10 cellular contexts compared by ENCODE assay signal in the genomic region with DNA sequence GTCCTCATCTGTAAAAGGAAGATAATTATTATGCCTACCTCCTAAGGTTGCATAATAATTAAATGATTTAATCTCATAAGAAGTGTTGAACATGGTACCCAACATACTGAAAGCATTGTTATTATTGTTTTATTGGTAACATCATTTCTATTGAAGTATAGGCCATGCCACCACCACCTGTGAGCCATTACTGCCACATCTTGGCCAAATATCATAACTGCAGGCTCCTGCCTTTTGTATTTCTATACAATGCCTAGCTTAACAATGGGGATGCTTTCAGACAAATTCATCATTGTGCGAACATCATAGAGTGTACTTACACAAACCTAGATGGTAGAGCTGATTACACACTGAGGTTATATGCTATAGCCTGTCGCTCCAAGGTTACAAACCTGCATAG.
DNase-seq lines count a peak whose midpoint lies in the region; ATAC-seq lines count a peak whose summit lies in the region.
"Had no signal": no experiment of that assay in that cellular context is flagged by ENCODE, and none has a peak within 500 bp of the region (broad histone marks: within the 10 kb centered on the region; RNA-seq: fewer than 3 reads in every experiment).

No MANE protein-coding gene starts in this region.

- no peak for ATAC-seq in GM19397 (IDR thresholded peaks at IDR 0.05; ENCODE audit: unreplicated experiment)
- ATAC-seq in HG03280 (IDR thresholded peaks at IDR 0.05; ENCODE audit: unreplicated experiment), result no peak
- ATAC-seq in sciatic nerve, result no peak

- no peaks in the 10 kb centered on the region for H3K79me2 ChIP-seq in GM23248 (ENCODE audit: insufficient read depth)

- H4K20me1 ChIP-seq in GM23248 (ENCODE audit: insufficient read depth), result no peaks in the 10 kb centered on the region

- H3K4me2 ChIP-seq in GM23248 (ENCODE audit: unreplicated experiment), result no peak overlapping the region

- H3K36me3 ChIP-seq in GM23248 (ENCODE audit: low read depth) (no peaks in the 10 kb centered on the region), iPS DF 6.9 (ENCODE audit: control insufficient read depth, insufficient read depth, low read length) (no peaks in the 10 kb centered on the region)
- H3K36me3 ChIP-seq: SJCRH30 had no signal

- no peak overlapping the region for H2AFZ ChIP-seq in GM23248

- intact Hi-C loops in sciatic nerve (cut with DNase I), result no loop called here

- H3K4me3 ChIP-seq in GM23248, result no peak overlapping the region
- H3K4me3 ChIP-seq in iPS DF 6.9 (ENCODE audit: low read length), result no peak overlapping the region
- H3K4me3 ChIP-seq: SJCRH30 had no signal

- H3K27me3 ChIP-seq in GM23248 (replicated peaks; ENCODE audit: insufficient read depth) (peaks cover 35% of the 10 kb centered on the region), iPS DF 6.9 (ENCODE audit: control insufficient read depth, insufficient read depth, low read length) (no peaks in the 10 kb centered on the region)

- H3K4me1 ChIP-seq in GM23248 (ENCODE audit: insufficient read depth) (no peaks in the 10 kb centered on the region), iPS DF 6.9 (ENCODE audit: control insufficient read depth, insufficient read depth, low read length) (no peaks in the 10 kb centered on the region; the same call in 1 of the 2 replicates)

- H3K9ac ChIP-seq in GM23248, result no peak overlapping the region

- H3K27ac ChIP-seq in GM23248, result no peak overlapping the region
- H3K27ac ChIP-seq in iPS DF 6.9 (ENCODE audit: low read length), result no peak overlapping the region
- H3K27ac ChIP-seq: SJCRH30 had no signal

- WGBS in GM23248 (ENCODE audit: low coverage in 1 of 2, low lambda C conversion rate in 2 of 2, missing lambda C conversion rate in 2 of 2), 2 experiments, result 35 to 38% methylated on average over 2 of the region's 2 CpGs
- WGBS in iPS DF 6.9 (ENCODE audit: insufficient coverage, insufficient read length), result no CpG with 5 or more reads among the region's 2 CpGs

- in situ Hi-C loops in GM23248 (cut with MboI), result no loop called here

- DNase-seq in DMS53 treated with DMSO at 0.1 percent for 48 hours (lab: John Stamatoyannopoulos, UW; ENCODE audit: unreplicated experiment) (peak; percentile 68), GM23248 (peak; percentile 41), RPMI7951 (ENCODE audit: low read depth) (peak; percentile 29), iPS DF 6.9 (ENCODE audit: low read depth, low spot score) (peak; percentile 18), kidney glomerular epithelial cell (lab: John Stamatoyannopoulos, UW) (no peak), sciatic nerve (ENCODE audit: low spot score) (no peak)
- DNase-seq: activated naive CD4-positive, alpha-beta T cell treated with anti-CD3 and anti-CD28 coated beads, Interleukin-2, amount 10 ng/mL, durations not matched to agents 7 days and 5 days had no signal

- no peaks in the 10 kb centered on the region for H3F3A ChIP-seq in GM23248 (ENCODE audit: insufficient read depth)

- H3K9me3 ChIP-seq in GM23248 (ENCODE audit: low read depth) (no peaks in the 10 kb centered on the region), iPS DF 6.9 (ENCODE audit: control insufficient read depth, insufficient read depth, low read length) (no peaks in the 10 kb centered on the region; the same call in 1 of the 2 replicates)
- H3K9me3 ChIP-seq: SJCRH30 had no signal

- no peaks in the 10 kb centered on the region for H3K9me2 ChIP-seq in GM23248 (ENCODE audit: insufficient read depth)

Comparison
In these comparisons a context has a peak if more than half of its experiments do, and no peak if none do; other contexts are left out.
1. DNase-seq: peak in DMS53 treated with DMSO at 0.1 percent for 48 hours (single experiment), GM23248 (single experiment), RPMI7951 (single experiment) and iPS DF 6.9 (single experiment); none in kidney glomerular epithelial cell (single experiment) and sciatic nerve (single experiment).